16 cellular contexts compared by ENCODE assay signal in the genomic region with DNA sequence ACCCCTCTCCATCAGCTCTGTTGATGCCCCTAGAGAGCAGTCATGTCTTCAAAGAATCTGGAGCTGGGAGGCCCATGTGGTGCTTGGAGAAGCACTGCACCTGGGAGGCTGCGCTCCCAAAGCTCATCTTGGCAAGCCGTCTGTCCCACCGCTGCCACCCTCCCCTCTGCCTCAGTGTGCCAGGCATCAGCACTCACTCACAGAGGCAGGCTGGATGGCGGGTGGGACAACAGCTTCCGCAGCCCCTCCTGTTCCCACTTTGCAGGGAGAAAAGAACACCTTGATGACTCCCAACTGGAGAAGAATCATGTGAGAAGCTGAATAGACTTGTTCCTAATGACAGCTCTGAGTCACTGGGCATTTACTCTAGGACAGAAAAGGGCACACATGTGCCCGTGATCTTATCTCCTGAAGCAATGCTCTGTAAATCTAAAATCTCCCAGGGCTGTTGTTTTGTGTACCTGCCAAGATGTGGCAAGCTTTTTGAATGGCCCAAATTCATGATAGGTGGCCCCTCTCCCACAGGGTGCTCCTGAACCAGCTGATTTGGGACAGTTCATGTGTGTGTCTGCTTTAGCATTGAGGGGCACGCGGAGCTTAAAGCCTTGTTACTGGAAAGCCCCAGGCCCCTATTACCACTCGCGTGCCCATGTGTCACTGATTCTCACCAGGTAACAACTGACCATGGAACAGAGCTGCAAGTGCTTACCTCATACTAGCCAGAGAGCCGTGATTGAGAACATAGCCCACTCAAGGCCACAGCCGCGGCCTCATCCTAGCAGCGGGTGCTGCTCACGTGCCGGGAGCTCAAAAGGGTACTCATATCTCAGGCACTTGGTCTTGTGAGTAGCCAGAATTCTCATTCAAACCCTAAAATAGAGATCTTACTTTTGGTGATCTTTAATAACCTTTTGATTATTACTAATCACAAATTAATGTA.
A peak's percentile ranks its signal among the peaks of the same experiment; 100 is the strongest.
DNase-seq lines count a peak whose midpoint lies in the region; ATAC-seq and TF ChIP-seq lines count a peak whose summit lies in the region.
"Had no signal": no experiment of that assay in that cellular context is flagged by ENCODE, and none has a peak within 500 bp of the region (broad histone marks: within the 10 kb centered on the region; RNA-seq: fewer than 3 reads in every experiment).

No MANE protein-coding gene starts in this region.

- CTCF ChIA-PET in SK-N-SH (lab: Yijun Ruan, JAX) = interaction anchor here (0.7 to 2.1 kb wide), 10 partner anchors 10 to 184 kb away, joined by 3 to 6 read pairs (median 4); no protein-coding TSS in a partner anchor

- H3K36me3 ChIP-seq in SK-N-SH (replicated peaks in 1 of 2; ENCODE audit: control insufficient read depth in 1 of 2, insufficient read depth in 2 of 2, low read length in 1 of 2) (no peaks in the 10 kb centered on the region), osteoblast (ENCODE audit: insufficient read depth, low read length) (no peaks in the 10 kb centered on the region)
- H3K36me3 ChIP-seq: SJCRH30 had no signal

- H3K4me2 ChIP-seq in SK-N-SH (no peak overlapping the region), osteoblast (ENCODE audit: insufficient read depth, low read length) (no peak overlapping the region)

- H3K27me3 Mint-ChIP-seq in chondrocyte (ENCODE audit: low read depth) (peaks cover 2% of the 10 kb centered on the region), mesothelial cell of epicardium (ENCODE audit: low read depth) (no peaks in the 10 kb centered on the region)

- TF ChIP-seq CTCF in SK-N-SH (IDR thresholded peaks at IDR 0.05) (no peak), chondrocyte (IDR thresholded peaks at IDR 0.05) (no peak), osteoblast (IDR thresholded peaks at IDR 0.05; ENCODE audit: extremely low read depth, low read depth, low read length) (no peak), mesothelial cell of epicardium (IDR thresholded peaks at IDR 0.05; ENCODE audit: unreplicated experiment) (no peak)

- no peaks in the 10 kb centered on the region for H3F3A ChIP-seq in SK-N-SH (replicated peaks; ENCODE audit: insufficient read depth)

- peak; percentile 42 for DNase-seq in SK-N-SH
- peak; percentile 54 for DNase-seq in chondrocyte (ENCODE audit: low spot score)
- peak; percentile 86 for DNase-seq in osteoblast (ENCODE audit: insufficient read length, low spot score, missing footprints)
- no peak for DNase-seq in mesothelial cell of epicardium (ENCODE audit: low spot score in 2 of 2, unreplicated experiment in 2 of 2)
- DNase-seq in iPS-NIHi11 (ENCODE audit: low spot score) = no peak
- DNase-seq: AML-193, H7, Karpas-422, NCI-H1694 treated with DMSO at 0.1 percent for 48 hours, NCI-H446, NCI-H526 treated with DMSO at 0.1 percent for 48 hours, PC-3, SJCRH30 had no signal

- no peaks in the 10 kb centered on the region for H3K27me3 ChIP-seq in SK-N-SH (ENCODE audit: insufficient read depth)
- no peaks in the 10 kb centered on the region for H3K27me3 ChIP-seq in osteoblast (ENCODE audit: insufficient read depth, low read length)
- H3K27me3 ChIP-seq: SJCRH30 had no signal

- 98% methylated on average over 14 of the region's 16 CpGs for WGBS in SK-N-SH (ENCODE audit: low lambda C conversion rate)

- H3K79me2 ChIP-seq in SK-N-SH (ENCODE audit: insufficient read depth) = no peaks in the 10 kb centered on the region; the same call in 1 of the 2 replicates
- H3K79me2 ChIP-seq in osteoblast (ENCODE audit: insufficient read depth, low read length) = no peaks in the 10 kb centered on the region

- no peak overlapping the region for H3K27ac Mint-ChIP-seq in chondrocyte (ENCODE audit: unreplicated experiment)
- no peak overlapping the region for H3K27ac Mint-ChIP-seq in mesothelial cell of epicardium

- H3K4me3 Mint-ChIP-seq in chondrocyte (ENCODE audit: unreplicated experiment) (no peak overlapping the region), mesothelial cell of epicardium (no peak overlapping the region)
- H3K4me3 Mint-ChIP-seq: CD14-positive monocyte had no signal

- H4K20me1 ChIP-seq in SK-N-SH (ENCODE audit: insufficient read depth) (no peaks in the 10 kb centered on the region), osteoblast (ENCODE audit: insufficient read depth, low read length) (peaks cover 13% of the 10 kb centered on the region)

- H3K9me3 Mint-ChIP-seq in chondrocyte (ENCODE audit: low read depth) = no peaks in the 10 kb centered on the region
- no peaks in the 10 kb centered on the region for H3K9me3 Mint-ChIP-seq in mesothelial cell of epicardium

- no peak overlapping the region for H3K9ac ChIP-seq in SK-N-SH

- H3K9me2 ChIP-seq in SK-N-SH = no peaks in the 10 kb centered on the region

- no peak for TF ChIP-seq EP300 in SK-N-SH (IDR thresholded peaks at IDR 0.05; ENCODE audit: borderline replicate concordance in 1 of 2, low read depth in 1 of 2, low read length in 1 of 2)

- POLR2A ChIA-PET in SK-N-SH (lab: Yijun Ruan, JAX) = interaction anchor here (0.5 to 1.4 kb wide), 3 partner anchors 12 to 78 kb away, joined by 4 to 8 read pairs (median 4); no protein-coding TSS in a partner anchor

- ATAC-seq in SK-N-SH treated with all-trans-retinoic acid at 6 μM for 48 hours (no peak), GM21515 (IDR thresholded peaks at IDR 0.05; ENCODE audit: unreplicated experiment) (no peak)
- ATAC-seq: PC-3 had no signal

- H3K9me3 ChIP-seq in SK-N-SH (no peaks in the 10 kb centered on the region), osteoblast (ENCODE audit: low read depth, low read length) (no peaks in the 10 kb centered on the region)
- H3K9me3 ChIP-seq: SJCRH30 had no signal

- H3K4me3 ChIP-seq in SK-N-SH (ENCODE audit: low read depth in 2 of 2, low read length in 1 of 2) = no peak overlapping the region
- H3K4me3 ChIP-seq in osteoblast (ENCODE audit: insufficient read depth, low read length) = no peak overlapping the region
- H3K4me3 ChIP-seq: SJCRH30 had no signal

- no peak for TF ChIP-seq RAD21 in SK-N-SH (IDR thresholded peaks at IDR 0.05; ENCODE audit: low read length)

- no peak overlapping the region for H2AFZ ChIP-seq in SK-N-SH (ENCODE audit: low read depth)
- no peak overlapping the region for H2AFZ ChIP-seq in osteoblast (ENCODE audit: low read length)

- H3K27ac ChIP-seq in SK-N-SH (ENCODE audit: low read depth in 2 of 2, low read length in 1 of 2) (no peak overlapping the region; a peak in 1 of 4 replicates), osteoblast (ENCODE audit: low read depth, low read length) (no peak overlapping the region)
- H3K27ac ChIP-seq: SJCRH30 had no signal

- H3K4me1 ChIP-seq in SK-N-SH (ENCODE audit: control insufficient read depth in 1 of 2, insufficient read depth in 2 of 2, low read depth in 1 of 2, low read length in 1 of 2) (peaks cover 7 to 54% of the 10 kb centered on the region in 2 experiments; a peak in 1 of 4 replicates), osteoblast (ENCODE audit: insufficient read depth, low read length) (peaks cover 13% of the 10 kb centered on the region)

- H3K36me3 Mint-ChIP-seq in chondrocyte (ENCODE audit: low read depth) (peaks cover 11% of the 10 kb centered on the region), mesothelial cell of epicardium (peaks cover 11% of the 10 kb centered on the region)

- peaks cover 23% of the 10 kb centered on the region for H3K4me1 Mint-ChIP-seq in chondrocyte (ENCODE audit: low read depth)
- peaks cover 35% of the 10 kb centered on the region for H3K4me1 Mint-ChIP-seq in mesothelial cell of epicardium
- H3K4me1 Mint-ChIP-seq: CD14-positive monocyte had no signal

TF ChIP-seq in SK-N-SH treated with all-trans-retinoic acid at 6 μM for 48 hours, 23 proteins besides CTCF, POLR2A, EP300 and RAD21 (continues in another document):
- no peak for TF ChIP-seq ISL1 (CRISPR knock-in tag; IDR thresholded peaks at IDR 0.05)
- TF ChIP-seq TOX (CRISPR knock-in tag; IDR thresholded peaks at IDR 0.05; ENCODE audit: borderline replicate concordance) = no peak
- TF ChIP-seq, protein P1, sequence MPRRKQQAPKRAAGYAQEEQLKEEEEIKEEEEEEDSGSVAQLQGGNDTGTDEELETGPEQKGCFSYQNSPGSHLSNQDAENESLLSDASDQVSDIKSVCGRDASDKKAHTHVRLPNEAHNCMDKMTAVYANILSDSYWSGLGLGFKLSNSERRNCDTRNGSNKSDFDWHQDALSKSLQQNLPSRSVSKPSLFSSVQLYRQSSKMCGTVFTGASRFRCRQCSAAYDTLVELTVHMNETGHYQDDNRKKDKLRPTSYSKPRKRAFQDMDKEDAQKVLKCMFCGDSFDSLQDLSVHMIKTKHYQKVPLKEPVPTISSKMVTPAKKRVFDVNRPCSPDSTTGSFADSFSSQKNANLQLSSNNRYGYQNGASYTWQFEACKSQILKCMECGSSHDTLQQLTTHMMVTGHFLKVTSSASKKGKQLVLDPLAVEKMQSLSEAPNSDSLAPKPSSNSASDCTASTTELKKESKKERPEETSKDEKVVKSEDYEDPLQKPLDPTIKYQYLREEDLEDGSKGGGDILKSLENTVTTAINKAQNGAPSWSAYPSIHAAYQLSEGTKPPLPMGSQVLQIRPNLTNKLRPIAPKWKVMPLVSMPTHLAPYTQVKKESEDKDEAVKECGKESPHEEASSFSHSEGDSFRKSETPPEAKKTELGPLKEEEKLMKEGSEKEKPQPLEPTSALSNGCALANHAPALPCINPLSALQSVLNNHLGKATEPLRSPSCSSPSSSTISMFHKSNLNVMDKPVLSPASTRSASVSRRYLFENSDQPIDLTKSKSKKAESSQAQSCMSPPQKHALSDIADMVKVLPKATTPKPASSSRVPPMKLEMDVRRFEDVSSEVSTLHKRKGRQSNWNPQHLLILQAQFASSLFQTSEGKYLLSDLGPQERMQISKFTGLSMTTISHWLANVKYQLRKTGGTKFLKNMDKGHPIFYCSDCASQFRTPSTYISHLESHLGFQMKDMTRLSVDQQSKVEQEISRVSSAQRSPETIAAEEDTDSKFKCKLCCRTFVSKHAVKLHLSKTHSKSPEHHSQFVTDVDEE (CRISPR knock-in tag; IDR thresholded peaks at IDR 0.05) = no peak
- TF ChIP-seq BACH2 (CRISPR knock-in tag; IDR thresholded peaks at IDR 0.05; ENCODE audit: borderline replicate concordance) = no peak
- TF ChIP-seq ESRRG (CRISPR knock-in tag; IDR thresholded peaks at IDR 0.05) = no peak
- no peak for TF ChIP-seq OSR1 (CRISPR knock-in tag; IDR thresholded peaks at IDR 0.05)
- no peak for TF ChIP-seq GLIS3 (CRISPR knock-in tag; IDR thresholded peaks at IDR 0.05)
- no peak for TF ChIP-seq TCF4 (CRISPR knock-in tag; IDR thresholded peaks at IDR 0.05; ENCODE audit: borderline replicate concordance)

Comparison
In these comparisons a context has a peak if more than half of its experiments do, and no peak if none do; other contexts are left out.
1. DNase-seq: peak in SK-N-SH (single experiment), chondrocyte (single experiment) and osteoblast (single experiment); none in mesothelial cell of epicardium (0 of 2) and iPS-NIHi11 (single experiment).